In the genomic region with DNA sequence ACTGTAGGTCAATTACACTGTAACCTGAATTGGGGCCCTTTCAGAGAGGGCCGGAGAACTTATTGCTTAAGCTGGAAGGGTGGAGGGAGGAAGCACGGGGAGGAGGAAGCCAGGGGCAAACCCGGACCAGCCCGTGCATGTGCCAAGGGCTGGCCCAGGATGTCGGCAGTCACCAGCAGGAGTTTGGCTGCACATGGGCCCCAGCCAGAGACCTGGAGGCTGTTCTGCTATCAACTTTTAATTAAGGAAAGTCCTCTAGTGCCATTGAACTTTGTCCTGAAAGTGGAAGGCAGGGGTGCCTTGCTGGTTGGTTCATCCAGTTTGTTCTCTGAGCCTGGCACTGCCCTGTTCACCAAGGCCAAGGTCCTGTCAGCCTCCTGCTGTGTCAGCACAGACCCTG, we compare ENCODE assay signal across 21 cellular contexts.
DNase-seq lines count a peak whose midpoint lies in the region; FAIRE-seq and TF ChIP-seq lines count a peak whose summit lies in the region.
"Had no signal": no experiment of that assay in that cellular context is flagged by ENCODE, and none has a peak within 500 bp of the region (broad histone marks: within the 10 kb centered on the region; RNA-seq: fewer than 3 reads in every experiment).

No MANE protein-coding gene starts in this region.

- peaks cover 2% of the 10 kb centered on the region for H3K4me1 Mint-ChIP-seq in endothelial cell (ENCODE audit: unreplicated experiment)
- H3K4me1 Mint-ChIP-seq: B cell had no signal

- peak overlapping the region; percentile 63 for H2AFZ ChIP-seq in mammary epithelial cell (ENCODE audit: low read depth, low read length)
- H2AFZ ChIP-seq in keratinocyte (ENCODE audit: control insufficient read depth, low read length), result peak overlapping the region; percentile 2

- H3K36me3 ChIP-seq in Peyer's patch (no peaks in the 10 kb centered on the region), mammary epithelial cell (ENCODE audit: insufficient read depth, low read length) (no peaks in the 10 kb centered on the region), keratinocyte (ENCODE audit: control insufficient read depth in 2 of 2, extremely low read depth in 1 of 2, insufficient read depth in 2 of 2, low read length in 2 of 2) (no peaks in the 10 kb centered on the region), small intestine (ENCODE audit: control insufficient read depth in 2 of 2, insufficient read depth in 2 of 2, low read length in 2 of 2) (no peaks in the 10 kb centered on the region)

- dilution Hi-C loops in mammary epithelial cell (cut with HindIII; ENCODE audit: low sequenced_read_pairs), result no loop called here
- dilution Hi-C loops in keratinocyte (cut with MboI; ENCODE audit: extremely low pct_ligation_motif_present, low sequenced_read_pairs), result no loop called here

- FAIRE-seq in keratinocyte (lab: Jason Lieb, UNC) (peak; percentile 79), small intestine (lab: Jason Lieb, UNC) (no peak)
- FAIRE-seq: H54 had no signal

- no peak overlapping the region for H3K4me3 ChIP-seq in Peyer's patch
- H3K4me3 ChIP-seq in mammary epithelial cell (replicated peaks in 1 of 3; ENCODE audit: insufficient read depth in 1 of 3, low read depth in 2 of 3, low read length in 3 of 3), result no peak overlapping the region
- H3K4me3 ChIP-seq in keratinocyte (ENCODE audit: control insufficient read depth in 2 of 3, extremely low read depth in 1 of 3, insufficient read depth in 2 of 3, low read depth in 1 of 3, low read length in 3 of 3), result no peak overlapping the region
- H3K4me3 ChIP-seq in small intestine (ENCODE audit: low read depth in 1 of 2, low read length in 2 of 2), result no peak overlapping the region

- in situ Hi-C loops in mammary epithelial cell (cut with MboI; ENCODE audit: low sequenced_read_pairs in 2 of 2), result no loop called here
- in situ Hi-C loops in GM13977 (cut with MboI; ENCODE audit: low pct_unique_long_range_greater_than_20kb, low sequenced_read_pairs, unreplicated experiment), result no loop called here

- intact Hi-C loops in mammary epithelial cell (cut with micrococcal nuclease), result no loop called here

- no peak overlapping the region for H3K27ac Mint-ChIP-seq in endothelial cell (ENCODE audit: unreplicated experiment)
- H3K27ac Mint-ChIP-seq: B cell; CD4-positive, alpha-beta T cell; HFFc6 had no signal

- H4K20me1 ChIP-seq in mammary epithelial cell (ENCODE audit: insufficient read depth, low read length) (no peaks in the 10 kb centered on the region), keratinocyte (ENCODE audit: control insufficient read depth, extremely low read depth, insufficient read depth, low read length) (no peaks in the 10 kb centered on the region)

- H3K27me3 ChIP-seq in Peyer's patch (no peaks in the 10 kb centered on the region), mammary epithelial cell (ENCODE audit: insufficient read depth, low read length) (no peaks in the 10 kb centered on the region), keratinocyte (ENCODE audit: control insufficient read depth, extremely low read depth, insufficient read depth, low read length) (no peaks in the 10 kb centered on the region), small intestine (ENCODE audit: control insufficient read depth in 2 of 2, insufficient read depth in 2 of 2, low read length in 2 of 2) (no peaks in the 10 kb centered on the region)

- peak overlapping the region in 1 of 4 donors; percentile 56 for H3K27ac ChIP-seq in Peyer's patch
- no peak overlapping the region for H3K27ac ChIP-seq in mammary epithelial cell (ENCODE audit: insufficient read depth, low read depth, low read length)
- H3K27ac ChIP-seq in keratinocyte (ENCODE audit: control insufficient read depth, insufficient read depth, low read length), result peak overlapping the region; percentile 13
- H3K27ac ChIP-seq in small intestine (ENCODE audit: low read depth in 1 of 2, low read length in 1 of 2), result peak overlapping the region; percentile 53 to 56

- H3K79me2 ChIP-seq in mammary epithelial cell (ENCODE audit: insufficient read depth, low read length) (no peaks in the 10 kb centered on the region), keratinocyte (ENCODE audit: control insufficient read depth, insufficient read depth, low read length) (no peaks in the 10 kb centered on the region)

- CTCF ChIA-PET in mammary epithelial cell (lab: Charles Lee; ENCODE audit: low non-redundant PET), result no interaction called here

- BruUV-seq in mammary epithelial cell (replicated peaks; lab: Mats Ljungman, UMichigan), result no TSS peak

- no peaks in the 10 kb centered on the region for H3K27me3 Mint-ChIP-seq in endothelial cell (ENCODE audit: unreplicated experiment)

- no peaks in the 10 kb centered on the region for H3K9me3 Mint-ChIP-seq in endothelial cell (ENCODE audit: unreplicated experiment)
- H3K9me3 Mint-ChIP-seq: CD4-positive, alpha-beta T cell; HFFc6 had no signal

- H3K9ac ChIP-seq in mammary epithelial cell (ENCODE audit: insufficient read depth, low read length) (no peak overlapping the region), keratinocyte (ENCODE audit: control insufficient read depth, extremely low read depth, insufficient read depth, low read length) (no peak overlapping the region)

- H3K9me1 ChIP-seq in keratinocyte (ENCODE audit: control insufficient read depth, extremely low read depth, insufficient read depth, low read length), result no peaks in the 10 kb centered on the region

- H3K4me2 ChIP-seq in mammary epithelial cell (ENCODE audit: insufficient read depth, low read depth, low read length), result peak overlapping the region; percentile 20
- H3K4me2 ChIP-seq in keratinocyte (ENCODE audit: control insufficient read depth, extremely low read depth, insufficient read depth, low read depth, low read length), result peak overlapping the region; percentile 29

- DNase-seq in Peyer's patch (peak in 2 of 3 donors; percentile 61 to 62), mammary epithelial cell (peak; percentile 45), keratinocyte (ENCODE audit: low read depth, low spot score) (no peak), small intestine (peak; percentile 85), GM13977 (ENCODE audit: low spot score) (no peak), NCI-H446 treated with DMSO at 0.1 percent for 48 hours (lab: John Stamatoyannopoulos, UW) (no peak), endothelial cell (ENCODE audit: low spot score) (no peak)
- DNase-seq: Calu3; CD4-positive, alpha-beta T cell; DMS53; HFFc6; IMR-90; Karpas-422; MM.1S; NCI-H1092 treated with DMSO at 0.1 percent for 48 hours; NCI-H1694 treated with DMSO at 0.1 percent for 48 hours; NCI-H2107; NCI-H2227 treated with DMSO at 0.1 percent for 48 hours; NCI-H524 treated with DMSO at 0.1 percent for 48 hours had no signal

- WGBS in mammary epithelial cell (ENCODE audit: low coverage, missing lambda C conversion rate), result 10% methylated on average over 1 of the region's 5 CpGs
- WGBS in small intestine, 3 donors, result 3 to 52% (median 30%) methylated on average over 5 of the region's 5 CpGs

- H3K36me3 Mint-ChIP-seq in endothelial cell (ENCODE audit: low read depth, unreplicated experiment), result peaks cover under 1% of the 10 kb centered on the region

- no peak overlapping the region for H3K4me3 Mint-ChIP-seq in endothelial cell (ENCODE audit: unreplicated experiment)
- H3K4me3 Mint-ChIP-seq: B cell; CD4-positive, alpha-beta T cell; HFFc6 had no signal

- H3K9me3 ChIP-seq in Peyer's patch (no peaks in the 10 kb centered on the region), mammary epithelial cell (replicated peaks; ENCODE audit: insufficient read depth, low read length) (no peaks in the 10 kb centered on the region), keratinocyte (ENCODE audit: control insufficient read depth, low read depth, low read length) (no peaks in the 10 kb centered on the region), small intestine (ENCODE audit: control insufficient read depth, low read depth) (no peaks in the 10 kb centered on the region)

- H3K4me1 ChIP-seq in Peyer's patch (peaks cover 0 to 9% (median 3%) of the 10 kb centered on the region in 4 donors), mammary epithelial cell (ENCODE audit: insufficient read depth, low read length) (peaks cover 7% of the 10 kb centered on the region), keratinocyte (ENCODE audit: control insufficient read depth, extremely low read depth, insufficient read depth, low read length) (peaks cover 32% of the 10 kb centered on the region), small intestine (ENCODE audit: control insufficient read depth in 2 of 2, insufficient read depth in 1 of 2, low read depth in 1 of 2, low read length in 1 of 2) (peaks cover 4 to 6% of the 10 kb centered on the region in 2 donors)

- TF ChIP-seq CTCF in Peyer's patch (IDR thresholded peaks at IDR 0.05) (no peak), mammary epithelial cell (conservative IDR thresholded peaks at IDR 0.05 in 1 of 2, IDR thresholded peaks at IDR 0.05 in 1 of 2; ENCODE audit: extremely low read depth in 1 of 2, insufficient read depth in 1 of 2, low read depth in 1 of 2, low read length in 2 of 2) (no peak), keratinocyte (optimal IDR thresholded peaks at IDR 0.05 in 1 of 3, IDR thresholded peaks at IDR 0.05 in 1 of 3, conservative IDR thresholded peaks at IDR 0.05 in 1 of 3; ENCODE audit: extremely low read depth in 1 of 3, insufficient read depth in 2 of 3, low read length in 3 of 3) (no peak), GM13977 (IDR thresholded peaks at IDR 0.05; ENCODE audit: extremely low read depth, insufficient read depth, missing control alignments) (no peak), endothelial cell (IDR thresholded peaks at IDR 0.05; ENCODE audit: unreplicated experiment) (no peak)

- no peak for TF ChIP-seq POLR2A in Peyer's patch (IDR thresholded peaks at IDR 0.05)

Comparison
In these comparisons a context has a peak if more than half of its experiments do, and no peak if none do; other contexts are left out.
1. DNase-seq: peak in Peyer's patch (2 of 3), mammary epithelial cell (single experiment) and small intestine (single experiment); none in keratinocyte (single experiment), GM13977 (single experiment), NCI-H446 treated with DMSO at 0.1 percent for 48 hours (single experiment) and endothelial cell (single experiment).